10 cellular contexts compared by ENCODE assay signal in genomic region chr7:20786421-20786778, GRCh38. TPM values are rescaled to one million over a fixed set of nuclear protein-coding genes. Genes with fewer than 3 reads are reported as not detected.
A peak's percentile ranks its signal among the peaks of the same experiment; 100 is the strongest.
DNase-seq lines count a peak whose midpoint lies in the region; TF ChIP-seq lines count a peak whose summit lies in the region.
"Had no signal": no experiment of that assay in that cellular context is flagged by ENCODE, and none has a peak within 500 bp of the region (broad histone marks: within the 10 kb centered on the region; RNA-seq: fewer than 3 reads in every experiment).

No MANE protein-coding gene starts in this region.

- DNase-seq in DMS53 treated with DMSO at 0.1 percent for 48 hours (lab: John Stamatoyannopoulos, UW; ENCODE audit: unreplicated experiment) (peak; percentile 81), MM.1S (no peak), adrenal gland (no peak), ureter (ENCODE audit: low spot score) (no peak), OCI-M1 (lab: John Stamatoyannopoulos, UW) (no peak), germinal center (ENCODE audit: low spot score) (no peak)
- DNase-seq in effector memory CD4-positive, alpha-beta T cell: no peak
- DNase-seq: activated effector memory CD4-positive, alpha-beta T cell treated with anti-CD3 and anti-CD28 coated beads, Interleukin-2, amount 50 U/mL, for 16 hours; NCI-H1694 treated with DMSO at 0.1 percent for 48 hours had no signal

- 7 to 12% (median 8%) methylated on average over 14 of the region's 14 CpGs for WGBS in adrenal gland, 4 donors

- H3F3A ChIP-seq in MM.1S (ENCODE audit: insufficient read depth, low read length): no peaks in the 10 kb centered on the region

- peak overlapping the region; percentile 32; the same call in 1 of the 2 replicates for H3K4me3 ChIP-seq in MM.1S (ENCODE audit: low read length)
- peak overlapping the region; percentile 29 for H3K4me3 ChIP-seq in effector memory CD4-positive, alpha-beta T cell (ENCODE audit: insufficient read depth, low read depth, low read length, poor library complexity, severe bottlenecking)
- H3K4me3 ChIP-seq in neutrophil (ENCODE audit: low read depth in 1 of 2, low read length in 1 of 2): peak overlapping the region; percentile 4 to 45
- peak overlapping the region in 1 of 4 donors; percentile 37 for H3K4me3 ChIP-seq in adrenal gland

- H3K9me2 ChIP-seq in MM.1S (replicated peaks; ENCODE audit: insufficient read depth, low read length): no peaks in the 10 kb centered on the region

- TF ChIP-seq CTCF in MM.1S (IDR thresholded peaks at IDR 0.05; ENCODE audit: low read length): no peak
- TF ChIP-seq CTCF in neutrophil (IDR thresholded peaks at IDR 0.05): no peak
- no peak for TF ChIP-seq CTCF in adrenal gland (IDR thresholded peaks at IDR 0.05)

- H3K27ac ChIP-seq in MM.1S (ENCODE audit: low read length): no peak overlapping the region
- H3K27ac ChIP-seq in effector memory CD4-positive, alpha-beta T cell (ENCODE audit: insufficient read depth, low read length, poor library complexity, severe bottlenecking): no peak overlapping the region
- H3K27ac ChIP-seq in neutrophil: no peak overlapping the region
- no peak overlapping the region for H3K27ac ChIP-seq in adrenal gland

- H3K4me2 ChIP-seq in MM.1S (ENCODE audit: low read depth, low read length): peak overlapping the region; percentile 35; the same call in 1 of the 2 replicates

- H3K27me3 ChIP-seq in MM.1S (replicated peaks; ENCODE audit: insufficient read depth, low read length): no peaks in the 10 kb centered on the region
- H3K27me3 ChIP-seq in effector memory CD4-positive, alpha-beta T cell (replicated peaks; ENCODE audit: control insufficient read depth, insufficient read depth, low read length, poor library complexity, severe bottlenecking): peaks cover 58% of the 10 kb centered on the region
- H3K27me3 ChIP-seq in neutrophil: peaks cover 100% of the 10 kb centered on the region
- peaks cover 98% of the 10 kb centered on the region for H3K27me3 ChIP-seq in adrenal gland

- H3K36me3 ChIP-seq in MM.1S (replicated peaks; ENCODE audit: insufficient read depth, low read length): no peaks in the 10 kb centered on the region
- no peaks in the 10 kb centered on the region for H3K36me3 ChIP-seq in effector memory CD4-positive, alpha-beta T cell (ENCODE audit: control insufficient read depth, insufficient read depth, low read length)
- no peaks in the 10 kb centered on the region for H3K36me3 ChIP-seq in neutrophil
- no peaks in the 10 kb centered on the region for H3K36me3 ChIP-seq in adrenal gland (replicated peaks in 1 of 2)

- intact Hi-C loops in adrenal gland (cut with DNase I): loop anchor here in 1 of 2 donors (10.0 kb wide), 1 partner anchor 718 kb away; no protein-coding TSS in a partner anchor

- no peaks in the 10 kb centered on the region for H4K20me1 ChIP-seq in MM.1S (ENCODE audit: insufficient read depth, low read length)

- peak overlapping the region; percentile 51; the same call in 1 of the 2 replicates for H2AFZ ChIP-seq in MM.1S (ENCODE audit: low read length)

- no peak overlapping the region for H3K9ac ChIP-seq in MM.1S (ENCODE audit: low read length)

- H3K9me3 ChIP-seq in MM.1S (replicated peaks; ENCODE audit: insufficient read depth, low read length) (no peaks in the 10 kb centered on the region), neutrophil (no peaks in the 10 kb centered on the region), adrenal gland (replicated peaks in 1 of 3) (no peaks in the 10 kb centered on the region)
- H3K9me3 ChIP-seq in effector memory CD4-positive, alpha-beta T cell (ENCODE audit: control insufficient read depth, low read length): no peaks in the 10 kb centered on the region

- H3K79me2 ChIP-seq in MM.1S (ENCODE audit: low read length): no peaks in the 10 kb centered on the region

- no peaks in the 10 kb centered on the region for H3K4me1 ChIP-seq in MM.1S (ENCODE audit: low read length)
- peaks cover 35% of the 10 kb centered on the region for H3K4me1 ChIP-seq in effector memory CD4-positive, alpha-beta T cell (ENCODE audit: control insufficient read depth, insufficient read depth, low read length, poor library complexity, severe bottlenecking)
- H3K4me1 ChIP-seq in neutrophil (ENCODE audit: control insufficient read depth in 1 of 2, insufficient read depth in 1 of 2, low read depth in 1 of 2, low read length in 1 of 2): peaks cover 21 to 37% of the 10 kb centered on the region in 2 experiments
- H3K4me1 ChIP-seq in adrenal gland (replicated peaks in 1 of 2): peaks cover 5 to 20% of the 10 kb centered on the region in 2 donors

- TF ChIP-seq POLR2A in adrenal gland (IDR thresholded peaks at IDR 0.05): no peak

RNA-seq across cellular contexts. Expression of gene SP8, which starts 0.3 kb away (rescaled TPM):
- total RNA-seq in adrenal gland (not detected), ureter (not detected)
- polyA plus RNA-seq in adrenal gland: not detected
